Comparison of ENCODE assay signal across 17 cellular contexts in the genomic region with DNA sequence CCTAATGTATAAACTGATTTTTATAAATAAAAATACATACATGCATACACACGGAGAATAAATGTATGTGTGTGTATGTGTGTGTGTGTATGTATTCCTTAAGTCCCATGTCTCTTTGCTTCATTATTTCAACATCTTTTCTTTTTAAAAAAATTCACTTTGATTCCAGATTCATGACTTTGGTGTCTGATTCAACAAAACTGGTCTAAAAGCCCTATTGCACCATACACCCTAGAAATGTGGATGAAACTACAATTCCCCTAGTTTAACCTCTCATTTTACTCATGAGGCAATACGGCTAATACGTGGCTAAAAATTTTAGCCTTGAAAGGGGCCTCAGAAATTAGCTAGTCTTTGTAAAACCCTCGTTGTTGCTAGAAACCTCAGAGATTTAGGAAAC.
"Had no signal": no experiment of that assay in that cellular context is flagged by ENCODE, and none has a peak within 500 bp of the region (broad histone marks: within the 10 kb centered on the region; RNA-seq: fewer than 3 reads in every experiment).

No MANE protein-coding gene starts in this region.

- DNase-seq: activated CD4-positive, alpha-beta T cell treated with anti-CD3 and anti-CD28 coated beads, Interleukin-2, amount 50 U/mL, for 4 hours; activated CD4-positive, CD25-positive, alpha-beta regulatory T cell treated with anti-CD3 and anti-CD28 coated beads, Interleukin-2, amount 50 U/mL, for 72 hours; activated gamma-delta T cell treated with Interleukin-2 at 50 U/mL for 16 hours; activated naive CD8-positive, alpha-beta T cell treated with anti-CD3 and anti-CD28 coated beads for 36 hours; activated T-cell treated with anti-CD3 and anti-CD28 coated beads, Interleukin-2, amount 50 U/mL, for 4 hours; effector memory CD4-positive, alpha-beta T cell; mammary epithelial cell; sigmoid colon; stimulated activated CD4-positive, alpha-beta T cell treated with anti-CD3 and anti-CD28 coated beads, Interleukin-4, amount 100 ng/mL, for 1 hour; stimulated activated CD8-positive, alpha-beta memory T cell treated with anti-CD3 and anti-CD28 coated beads, Interleukin-4, amount 100 ng/mL, for 48 hours; SW 1271; uterus had no signal

- H3K36me3 ChIP-seq: ascending aorta, sigmoid colon, uterus had no signal

- H3K27ac Mint-ChIP-seq: activated naive CD8-positive, alpha-beta T cell treated with anti-CD3 and anti-CD28 coated beads for 36 hours; natural killer cell treated with Interleukin-12 subunit alpha and Interleukin-12 subunit beta and Interleukin-15 and Interleukin-18, amount 100 ng/mL, for 72 hours; stimulated activated naive CD8-positive, alpha-beta T cell treated with anti-CD3 and anti-CD28 coated beads, Interleukin-15, Interleukin-2, amounts not matched to agents 100 ng/mL and 50 ng/mL, for 24 hours; T-helper 2 cell treated with Interferon-gamma antibody and Interleukin-4, amounts not matched to agents 5 μg/mL and 100 μg/mL, for 36 hours had no signal

- H3K27ac ChIP-seq: ascending aorta, sigmoid colon, uterus had no signal

- H3K36me3 Mint-ChIP-seq: activated naive CD8-positive, alpha-beta T cell treated with anti-CD3 and anti-CD28 coated beads for 36 hours; natural killer cell treated with Interleukin-12 subunit alpha and Interleukin-12 subunit beta and Interleukin-15 and Interleukin-18, amount 100 ng/mL, for 72 hours had no signal

- ATAC-seq: activated T-cell treated with anti-CD3 and anti-CD28 coated beads, Interleukin-2, amount 50 U/mL, for 4 hours; left lobe of liver; natural killer cell treated with Interleukin-12 subunit alpha and Interleukin-12 subunit beta and Interleukin-15 and Interleukin-18, amount 100 ng/mL, for 72 hours had no signal

- H3K9me3 Mint-ChIP-seq: activated naive CD8-positive, alpha-beta T cell treated with anti-CD3 and anti-CD28 coated beads for 36 hours; activated T-cell treated with anti-CD3 and anti-CD28 coated beads, Interleukin-2, amount 50 U/mL, for 4 hours; natural killer cell treated with Interleukin-12 subunit alpha and Interleukin-12 subunit beta and Interleukin-15 and Interleukin-18, amount 100 ng/mL, for 72 hours; stimulated activated naive CD8-positive, alpha-beta T cell treated with anti-CD3 and anti-CD28 coated beads, Interleukin-15, Interleukin-2, amounts not matched to agents 100 ng/mL and 50 ng/mL, for 24 hours; T-helper 2 cell treated with Interferon-gamma antibody and Interleukin-4, amounts not matched to agents 5 μg/mL and 100 μg/mL, for 36 hours had no signal

- H3K9me3 ChIP-seq: ascending aorta, sigmoid colon, uterus had no signal

- H3K4me1 ChIP-seq: ascending aorta, sigmoid colon, uterus had no signal

- H3K27me3 ChIP-seq: ascending aorta, uterus had no signal

- H3K4me1 Mint-ChIP-seq: activated naive CD8-positive, alpha-beta T cell treated with anti-CD3 and anti-CD28 coated beads for 36 hours had no signal

- H3K4me3 Mint-ChIP-seq: activated naive CD8-positive, alpha-beta T cell treated with anti-CD3 and anti-CD28 coated beads for 36 hours; activated T-cell treated with anti-CD3 and anti-CD28 coated beads, Interleukin-2, amount 50 U/mL, for 4 hours; natural killer cell treated with Interleukin-12 subunit alpha and Interleukin-12 subunit beta and Interleukin-15 and Interleukin-18, amount 100 ng/mL, for 72 hours; stimulated activated naive CD8-positive, alpha-beta T cell treated with anti-CD3 and anti-CD28 coated beads, Interleukin-15, Interleukin-2, amounts not matched to agents 100 ng/mL and 50 ng/mL, for 24 hours; T-helper 2 cell treated with Interferon-gamma antibody and Interleukin-4, amounts not matched to agents 5 μg/mL and 100 μg/mL, for 36 hours had no signal

- H3K4me3 ChIP-seq: ascending aorta, sigmoid colon, uterus had no signal
